ENCODE assay signal across 2 cellular contexts in the genomic region with DNA sequence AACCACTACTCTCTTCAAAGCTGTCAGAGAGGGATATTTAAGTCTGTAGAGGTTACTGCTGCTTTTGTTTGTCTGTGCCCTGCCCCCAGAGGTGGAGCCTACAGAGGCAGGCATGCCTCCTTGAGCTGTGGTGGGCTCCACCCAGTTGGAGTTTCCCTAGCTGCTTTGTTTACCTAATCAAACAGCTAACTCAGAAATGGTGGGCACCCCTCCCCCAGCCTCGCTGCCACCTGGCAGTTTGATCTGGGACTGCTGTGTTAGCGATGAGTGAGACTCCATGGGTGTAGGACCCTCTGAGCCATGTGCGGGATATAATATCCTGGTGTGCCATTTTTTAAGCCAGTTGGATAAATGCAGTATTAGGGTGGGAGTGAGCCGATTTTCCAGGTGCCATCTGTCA. TPM values are rescaled to one million over a fixed set of nuclear protein-coding genes. Genes with fewer than 3 reads are reported as not detected.
"Had no signal": no experiment of that assay in that cellular context is flagged by ENCODE, and none has a peak within 500 bp of the region (broad histone marks: within the 10 kb centered on the region; RNA-seq: fewer than 3 reads in every experiment).

No MANE protein-coding gene starts in this region.

RNA-seq across cellular contexts. Expression of gene CCDC141, which starts 43.0 kb away (rescaled TPM):
- total RNA-seq: chondrocyte, SK-MEL-5 had no signal
